ENCODE assay signal across 11 cellular contexts in the genomic region with DNA sequence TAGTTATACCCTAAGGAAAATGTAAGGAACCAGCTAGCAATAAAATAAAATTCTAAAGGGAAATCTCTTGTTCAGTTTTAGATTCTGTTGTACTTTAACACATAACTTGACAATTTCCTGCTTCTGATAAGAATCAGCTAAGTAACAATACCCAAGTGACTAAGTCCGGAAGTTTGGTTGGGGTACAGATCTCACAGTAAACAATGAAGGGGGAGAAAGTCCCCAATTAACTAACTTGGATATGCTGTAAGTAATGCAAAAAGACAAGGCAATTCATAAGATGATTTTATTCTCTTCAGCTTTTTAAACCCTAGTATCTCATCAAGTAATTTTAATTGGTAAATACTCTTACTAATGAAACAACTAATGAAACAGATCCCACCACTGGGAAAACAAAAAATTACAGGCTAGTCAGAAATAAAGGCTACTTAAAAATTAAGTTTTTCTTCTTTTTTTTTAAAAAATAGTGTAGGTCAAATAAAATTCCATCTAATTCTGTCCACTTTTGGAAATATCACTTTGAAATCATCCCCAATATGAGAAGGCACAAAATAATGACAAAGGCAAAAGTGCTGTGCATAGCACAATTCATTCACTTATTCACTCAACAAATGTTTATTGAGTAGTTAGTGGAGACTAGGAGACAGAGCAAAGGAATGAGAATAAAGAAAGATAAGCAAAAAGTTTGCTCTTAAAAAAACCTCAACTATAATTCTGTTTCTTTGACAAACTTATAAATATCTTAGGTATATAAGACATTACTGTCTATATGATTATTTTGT. TPM values are rescaled to one million over a fixed set of nuclear protein-coding genes. Genes with fewer than 3 reads are reported as not detected.
DNase-seq lines count a peak whose midpoint lies in the region; ATAC-seq, FAIRE-seq and TF ChIP-seq lines count a peak whose summit lies in the region.
"Had no signal": no experiment of that assay in that cellular context is flagged by ENCODE, and none has a peak within 500 bp of the region (broad histone marks: within the 10 kb centered on the region; RNA-seq: fewer than 3 reads in every experiment).

No MANE protein-coding gene starts in this region.

- H4K20me1 ChIP-seq in HepG2 (ENCODE audit: insufficient read depth, low read length), result 0 out of 2 replicates have a peak, but pooled peaks cover 7% of the 10 kb centered on the region

- WGBS in HepG2 (ENCODE audit: low lambda C conversion rate), result 100% methylated on average over 1 of the region's 1 CpG
- 88% methylated on average over 1 of the region's 1 CpG for WGBS in esophagus muscularis mucosa

- H3K4me1 ChIP-seq in HepG2 (ENCODE audit: insufficient read depth, low read length), result peaks cover 11% of the 10 kb centered on the region; the same call in 1 of the 2 replicates
- peaks cover 18 to 29% (median 20%) of the 10 kb centered on the region in 4 donors for H3K4me1 ChIP-seq in esophagus muscularis mucosa

- H3K9me3 Mint-ChIP-seq in T-helper 2 cell treated with Interferon-gamma antibody and Interleukin-4, amounts not matched to agents 5 μg/mL and 100 μg/mL, for 36 hours, result peaks cover 8% of the 10 kb centered on the region

- H3K27ac Mint-ChIP-seq in T-helper 2 cell treated with Interferon-gamma antibody and Interleukin-4, amounts not matched to agents 5 μg/mL and 100 μg/mL, for 36 hours, result peak overlapping the region; percentile 70

- CTCF ChIA-PET in HepG2 (lab: Yijun Ruan, JAX; ENCODE audit: low intra/inter-chr PET ratio, low total read pairs), result no interaction called here

- H3K79me2 ChIP-seq in HepG2 (ENCODE audit: insufficient read depth, low read length), result peaks cover 56% of the 10 kb centered on the region

- TF ChIP-seq EP300 in HepG2 (IDR thresholded peaks at IDR 0.05; ENCODE audit: low read depth in 2 of 2, low read length in 2 of 2) (no peak), HepG2 (CRISPR knock-in tag; IDR thresholded peaks at IDR 0.05; ENCODE audit: borderline replicate concordance) (no peak), esophagus muscularis mucosa (IDR thresholded peaks at IDR 0.05) (no peak)

- H2AFZ ChIP-seq in HepG2 (ENCODE audit: low read length), result no peak overlapping the region

- TF ChIP-seq RAD21 in HepG2 (CRISPR knock-in tag; IDR thresholded peaks at IDR 0.05), result no peak

- peak; percentile 90 for FAIRE-seq in GM19239 (lab: Jason Lieb, UNC)
- FAIRE-seq in HepG2 (lab: Jason Lieb, UNC), result no peak

- peak; percentile 13 for DNase-seq in Daoy (ENCODE audit: low read depth)
- DNase-seq in GM19239 (ENCODE audit: insufficient read length, low spot score), result no peak
- peak; percentile 17 for DNase-seq in T-helper 2 cell treated with Interferon-gamma antibody and Interleukin-4, amounts not matched to agents 5 μg/mL and 100 μg/mL, for 36 hours (ENCODE audit: low spot score)
- DNase-seq in HepG2 (ENCODE audit: low spot score), result no peak
- no peak for DNase-seq in glomerular visceral epithelial cell (ENCODE audit: extremely low spot score)
- no peak for DNase-seq in NCI-H1105 treated with DMSO at 0.1 percent for 48 hours (lab: John Stamatoyannopoulos, UW)
- DNase-seq in esophagus muscularis mucosa (ENCODE audit: extremely low spot score), result no peak
- DNase-seq: activated CD4-positive, CD25-positive, alpha-beta regulatory T cell; MM.1S; right cardiac atrium had no signal

- BruUV-seq in HepG2 (replicated peaks; lab: Mats Ljungman, UMichigan), result no TSS peak

- H3K36me3 Mint-ChIP-seq in T-helper 2 cell treated with Interferon-gamma antibody and Interleukin-4, amounts not matched to agents 5 μg/mL and 100 μg/mL, for 36 hours (ENCODE audit: low read depth), result peaks cover 44% of the 10 kb centered on the region

- no peak overlapping the region for H3K9ac ChIP-seq in HepG2 (ENCODE audit: insufficient read depth, low read depth, low read length)

- H3K27ac ChIP-seq in HepG2 (ENCODE audit: extremely low read length, insufficient read depth, low read length), result no peak overlapping the region
- H3K27ac ChIP-seq in esophagus muscularis mucosa (replicated peaks in 1 of 4), result no peak overlapping the region

- TF ChIP-seq CTCF in HepG2 (CRISPR knock-in tag; IDR thresholded peaks at IDR 0.05) (no peak), esophagus muscularis mucosa (IDR thresholded peaks at IDR 0.05) (no peak)

- peak overlapping the region; percentile 64 for H3K4me3 Mint-ChIP-seq in T-helper 2 cell treated with Interferon-gamma antibody and Interleukin-4, amounts not matched to agents 5 μg/mL and 100 μg/mL, for 36 hours

- in situ Hi-C loops in HepG2 (cut with HindIII; ENCODE audit: extremely low pct_ligation_motif_present, low pct_unique_long_range_greater_than_20kb), result no loop called here

- H3K4me1 Mint-ChIP-seq in T-helper 2 cell treated with Interferon-gamma antibody and Interleukin-4, amounts not matched to agents 5 μg/mL and 100 μg/mL, for 36 hours (ENCODE audit: low read depth), result peaks cover 63% of the 10 kb centered on the region

- TF ChIP-seq POLR2A in HepG2 (IDR thresholded peaks at IDR 0.05; ENCODE audit: insufficient read depth in 1 of 2, low read depth in 2 of 2, low read length in 2 of 2), result no peak
- TF ChIP-seq POLR2A in esophagus muscularis mucosa (IDR thresholded peaks at IDR 0.05; ENCODE audit: low read depth), result no peak

- H3K4me2 ChIP-seq in HepG2 (ENCODE audit: low read depth, low read length), result no peak overlapping the region

- H3K27me3 Mint-ChIP-seq in T-helper 2 cell treated with Interferon-gamma antibody and Interleukin-4, amounts not matched to agents 5 μg/mL and 100 μg/mL, for 36 hours (ENCODE audit: low read depth), result no peaks in the 10 kb centered on the region

- no peak for ATAC-seq in HepG2
- no peak for ATAC-seq in HG03280 (IDR thresholded peaks at IDR 0.05; ENCODE audit: unreplicated experiment)
- ATAC-seq: right cardiac atrium had no signal

- no peaks in the 10 kb centered on the region for H3K36me3 ChIP-seq in HepG2 (replicated peaks in 1 of 2; ENCODE audit: control insufficient read depth in 1 of 2, insufficient read depth in 2 of 2, low read length in 2 of 2)
- no peaks in the 10 kb centered on the region for H3K36me3 ChIP-seq in esophagus muscularis mucosa

- H3K27me3 ChIP-seq in HepG2 (ENCODE audit: control insufficient read depth in 1 of 2, insufficient read depth in 2 of 2, low read length in 2 of 2) (no peaks in the 10 kb centered on the region), esophagus muscularis mucosa (no peaks in the 10 kb centered on the region)

- intact Hi-C loops in HepG2 (cut with micrococcal nuclease; ENCODE audit: unreplicated experiment), result no loop called here
- intact Hi-C loops in esophagus muscularis mucosa (cut with DNase I), result no loop called here

- H3K9me3 ChIP-seq in HepG2 (ENCODE audit: low read length) (no peaks in the 10 kb centered on the region), esophagus muscularis mucosa (no peaks in the 10 kb centered on the region)

- POLR2A ChIA-PET in HepG2 (lab: Yijun Ruan, JAX), result no interaction called here

- H3K4me3 ChIP-seq in HepG2 (replicated peaks in 1 of 3; ENCODE audit: insufficient read depth in 1 of 3, low read depth in 2 of 3, low read length in 3 of 3) (no peak overlapping the region), esophagus muscularis mucosa (no peak overlapping the region)

RNA-seq across cellular contexts. Expression of a gene that starts 37.8 kb away (rescaled TPM):
- total RNA-seq in Daoy (2014; rRNA removed; shearing (Covaris generic)), result 1.3 and 1.5 TPM in 2 replicates
- 0.22 and 0.34 TPM in 2 replicates for total RNA-seq in HepG2 (2016; rRNA removed; fragmentation: Illumina TruSeq; extraction: Trizol)
- 0.53 and 0.91 TPM in 2 replicates for total RNA-seq in HepG2 (2016; cell fraction: cytosol; rRNA removed; fragmentation: Illumina TruSeq; extraction: Trizol; ENCODE audit: low read depth)
- total RNA-seq in HepG2 (2016; cell fraction: insoluble cytoplasmic fraction; rRNA removed; fragmentation: Illumina TruSeq; extraction: Trizol), result 0.42 and 0.48 TPM in 2 replicates
- total RNA-seq in HepG2 (2016; cell fraction: membrane; rRNA removed; fragmentation: Illumina TruSeq; extraction: Trizol), result 0.37 and 0.45 TPM in 2 replicates
- 0.68 and 1.5 TPM in 2 replicates for total RNA-seq in HepG2 (2016; cell fraction: nucleus; rRNA removed; fragmentation: Illumina TruSeq; extraction: Trizol)
- polyA plus RNA-seq in HepG2 (2011; rRNA removed), result 0.32 and 0.37 TPM in 2 replicates
- 0.22 and 0.24 TPM in 2 replicates for polyA plus RNA-seq in HepG2 (2011; cell fraction: cytosol; rRNA removed)
- 0.63 and 0.69 TPM in 2 replicates for polyA plus RNA-seq in HepG2 (2011; cell fraction: nucleus; rRNA removed)
- 0.17 and 0.27 TPM in 2 replicates for polyA plus RNA-seq in HepG2 (2012)
- polyA plus RNA-seq in HepG2 (2016; cell fraction: cytosol; fragmentation: Illumina TruSeq; extraction: Trizol; ENCODE audit: low read depth), result 0.06 TPM in 1 of 2 replicates, not detected in the other
- polyA plus RNA-seq in HepG2 (2016; cell fraction: insoluble cytoplasmic fraction; fragmentation: Illumina TruSeq; extraction: Trizol; ENCODE audit: low read depth), result 0.34 and 0.61 TPM in 2 replicates
- 0.15 and 0.18 TPM in 2 replicates for polyA plus RNA-seq in HepG2 (2016; cell fraction: membrane; fragmentation: Illumina TruSeq; extraction: Trizol; ENCODE audit: low read depth)
- polyA plus RNA-seq in HepG2 (2016; cell fraction: nucleus; fragmentation: Illumina TruSeq; extraction: Trizol; ENCODE audit: insufficient read depth, low read depth), result 1.2 and 1.8 TPM in 2 replicates
- 2.0 and 67.6 TPM in 2 replicates for polyA minus RNA-seq in HepG2 (2011; rRNA and poly(A)+ RNA removed; ENCODE audit: low replicate concordance)
- polyA minus RNA-seq in HepG2 (2011; cell fraction: cytosol; rRNA and poly(A)+ RNA removed), result 0.40 and 0.62 TPM in 2 replicates
- polyA minus RNA-seq in HepG2 (2011; cell fraction: nucleus; rRNA and poly(A)+ RNA removed), result 3.1 and 4.8 TPM in 2 replicates
- total RNA-seq in esophagus muscularis mucosa, result 1 to 10 TPM in 2 of 4 donors, under 1 TPM in 2; 0.75 to 1.4 (median 1.1) TPM

RNA-seq across cellular contexts. Expression of a gene that starts 58.0 kb away (rescaled TPM):
- 26.6 and 43.2 TPM in 2 replicates for total RNA-seq in Daoy (2014; rRNA removed; shearing (Covaris generic))
- 30.4 and 51.0 TPM in 2 replicates for total RNA-seq in HepG2 (2016; rRNA removed; fragmentation: Illumina TruSeq; extraction: Trizol)
- 8.3 and 17.1 TPM in 2 replicates for total RNA-seq in HepG2 (2016; cell fraction: cytosol; rRNA removed; fragmentation: Illumina TruSeq; extraction: Trizol; ENCODE audit: low read depth)
- total RNA-seq in HepG2 (2016; cell fraction: insoluble cytoplasmic fraction; rRNA removed; fragmentation: Illumina TruSeq; extraction: Trizol), result 35.7 and 48.8 TPM in 2 replicates
- 21.3 and 25.2 TPM in 2 replicates for total RNA-seq in HepG2 (2016; cell fraction: membrane; rRNA removed; fragmentation: Illumina TruSeq; extraction: Trizol)
- 27.2 and 29.5 TPM in 2 replicates for total RNA-seq in HepG2 (2016; cell fraction: nucleus; rRNA removed; fragmentation: Illumina TruSeq; extraction: Trizol)
- polyA plus RNA-seq in HepG2 (2011; rRNA removed), result 11.0 and 14.7 TPM in 2 replicates
- polyA plus RNA-seq in HepG2 (2011; cell fraction: cytosol; rRNA removed), result 6.2 and 9.9 TPM in 2 replicates
- 6.5 and 6.9 TPM in 2 replicates for polyA plus RNA-seq in HepG2 (2011; cell fraction: nucleus; rRNA removed)
- 16.0 and 17.6 TPM in 2 replicates for polyA plus RNA-seq in HepG2 (2012)
- 4.2 and 6.7 TPM in 2 replicates for polyA plus RNA-seq in HepG2 (2016; cell fraction: cytosol; fragmentation: Illumina TruSeq; extraction: Trizol; ENCODE audit: low read depth)
- 45.9 and 47.3 TPM in 2 replicates for polyA plus RNA-seq in HepG2 (2016; cell fraction: insoluble cytoplasmic fraction; fragmentation: Illumina TruSeq; extraction: Trizol; ENCODE audit: low read depth)
- 9.9 and 12.4 TPM in 2 replicates for polyA plus RNA-seq in HepG2 (2016; cell fraction: membrane; fragmentation: Illumina TruSeq; extraction: Trizol; ENCODE audit: low read depth)
- 17.3 and 21.6 TPM in 2 replicates for polyA plus RNA-seq in HepG2 (2016; cell fraction: nucleus; fragmentation: Illumina TruSeq; extraction: Trizol; ENCODE audit: insufficient read depth, low read depth)
- 8.7 and 12.3 TPM in 2 replicates for polyA minus RNA-seq in HepG2 (2011; rRNA and poly(A)+ RNA removed; ENCODE audit: low replicate concordance)
- 13.4 and 16.2 TPM in 2 replicates for polyA minus RNA-seq in HepG2 (2011; cell fraction: cytosol; rRNA and poly(A)+ RNA removed)
- 51.5 and 57.7 TPM in 2 replicates for polyA minus RNA-seq in HepG2 (2011; cell fraction: nucleus; rRNA and poly(A)+ RNA removed)
- total RNA-seq in esophagus muscularis mucosa, result 10 to 100 TPM; 28.9 to 54.0 (median 37.0) TPM

Comparison
In these comparisons a context has a peak if more than half of its experiments do, and no peak if none do; other contexts are left out.
1. DNase-seq: peak in Daoy (single experiment) and T-helper 2 cell treated with Interferon-gamma antibody and Interleukin-4, amounts not matched to agents 5 μg/mL and 100 μg/mL, for 36 hours (single experiment); none in GM19239 (single experiment), HepG2 (single experiment), glomerular visceral epithelial cell (single experiment), NCI-H1105 treated with DMSO at 0.1 percent for 48 hours (single experiment) and esophagus muscularis mucosa (single experiment).